In the genomic region with DNA sequence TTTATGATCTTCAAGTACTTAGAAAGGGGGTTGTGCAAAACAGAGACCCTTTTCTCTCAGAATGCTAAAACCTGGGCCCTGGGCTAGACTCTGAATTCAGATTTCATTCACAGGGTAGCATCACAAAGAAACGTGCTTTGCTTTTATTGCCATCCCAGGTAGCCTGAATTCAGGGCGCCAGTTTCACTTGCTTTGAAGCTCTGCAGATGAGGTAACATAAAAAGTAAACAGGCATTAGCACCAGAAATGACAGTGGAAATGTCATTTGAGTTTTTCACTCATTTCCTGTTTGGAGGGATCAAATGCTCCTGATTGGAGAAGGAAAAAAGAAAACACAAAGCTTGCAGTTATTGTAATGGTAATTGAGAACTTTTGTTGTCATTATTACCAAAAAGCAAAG, we compare ENCODE assay signal across 1 cellular context.
TF ChIP-seq lines count a peak whose summit lies in the region.

No MANE protein-coding gene starts in this region.

TF ChIP-seq in HepG2, 621 proteins besides CTCF, POLR2A, EP300 and RAD21:
- TF ChIP-seq FOXA3 (CRISPR knock-in tag; IDR thresholded peaks at IDR 0.05) = 0 out of 2 replicates have a peak, but pooled peaks have one; percentile 17
- no peak for TF ChIP-seq ETV5 (CRISPR knock-in tag; IDR thresholded peaks at IDR 0.05; ENCODE audit: borderline replicate concordance)
